8 cellular contexts compared by ENCODE assay signal in the genomic region with DNA sequence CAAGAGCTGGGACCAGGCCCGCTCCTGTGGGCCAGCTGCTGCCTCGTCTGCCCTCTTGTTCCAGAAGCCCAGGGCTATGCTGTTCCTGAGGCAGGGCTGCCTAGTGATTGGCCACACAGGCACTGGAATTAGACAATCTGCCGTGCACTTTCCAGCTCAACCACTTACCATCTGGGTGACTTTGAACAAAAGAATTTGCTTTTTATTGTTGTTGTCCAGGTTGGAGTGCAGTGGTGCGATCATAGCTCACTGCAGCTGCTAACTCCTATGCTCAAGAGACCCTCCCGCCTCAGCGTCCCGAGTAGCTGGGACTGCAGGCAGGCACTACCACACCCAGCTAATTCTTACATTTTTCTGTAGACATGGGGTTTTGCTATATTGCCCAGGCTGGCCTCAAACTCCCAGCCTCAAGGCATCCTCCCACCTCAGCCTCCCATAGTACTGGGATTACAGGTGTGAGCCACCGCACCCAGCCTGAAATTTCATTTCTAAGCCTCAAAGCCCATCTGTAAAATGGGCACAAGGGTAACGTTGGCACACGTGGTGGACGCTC. TPM values are rescaled to one million over a fixed set of nuclear protein-coding genes. Genes with fewer than 3 reads are reported as not detected.
DNase-seq lines count a peak whose midpoint lies in the region; ATAC-seq and TF ChIP-seq lines count a peak whose summit lies in the region.

No MANE protein-coding gene starts in this region.

- no peaks in the 10 kb centered on the region for H3K27me3 ChIP-seq in endodermal cell (ENCODE audit: control insufficient read depth, insufficient read depth, low read length, poor library complexity, severe bottlenecking)

- H3K4me1 Mint-ChIP-seq in T-helper 1 cell treated with Interleukin-12 subunit alpha and Interleukin-12 subunit beta and Interleukin-4 antibody, amounts not matched to agents 30 μg/mL and 1 μg/mL, for 36 hours (ENCODE audit: low read depth): peaks cover 24% of the 10 kb centered on the region
- peaks cover 19% of the 10 kb centered on the region for H3K4me1 Mint-ChIP-seq in endodermal cell

- no peak for DNase-seq in T-helper 1 cell
- DNase-seq in NCI-H526 treated with DMSO at 0.1 percent for 48 hours (lab: John Stamatoyannopoulos, UW): peak; percentile 3
- peak; percentile 52 for DNase-seq in endodermal cell
- peak; percentile 95 for DNase-seq in skeletal muscle cell (ENCODE audit: low read depth)
- DNase-seq in activated gamma-delta T cell (lab: John Stamatoyannopoulos, UW): no peak
- DNase-seq in HuH-7 (ENCODE audit: low spot score): no peak

- TF ChIP-seq CTCF in endodermal cell (conservative IDR thresholded peaks at IDR 0.05): no peak

- H3K27ac ChIP-seq in endodermal cell (ENCODE audit: low read depth, low read length): peak overlapping the region; percentile 71

- H3K9ac ChIP-seq in endodermal cell (ENCODE audit: extremely low read depth, low read length, poor library complexity, severe bottlenecking): no peak overlapping the region

- H3K27ac Mint-ChIP-seq in T-helper 1 cell treated with Interleukin-12 subunit alpha and Interleukin-12 subunit beta and Interleukin-4 antibody, amounts not matched to agents 30 μg/mL and 1 μg/mL, for 36 hours: no peak overlapping the region
- peak overlapping the region; percentile 39 for H3K27ac Mint-ChIP-seq in endodermal cell

- H3K4me3 Mint-ChIP-seq in T-helper 1 cell treated with Interleukin-12 subunit alpha and Interleukin-12 subunit beta and Interleukin-4 antibody, amounts not matched to agents 30 μg/mL and 1 μg/mL, for 36 hours: peak overlapping the region; percentile 83
- peak overlapping the region; percentile 88 for H3K4me3 Mint-ChIP-seq in endodermal cell

- no peaks in the 10 kb centered on the region for H3K9me3 ChIP-seq in endodermal cell (ENCODE audit: control insufficient read depth, low read length)

- no peak for ATAC-seq in HG03139 (IDR thresholded peaks at IDR 0.05; ENCODE audit: unreplicated experiment)

- H3K9me3 Mint-ChIP-seq in T-helper 1 cell treated with Interleukin-12 subunit alpha and Interleukin-12 subunit beta and Interleukin-4 antibody, amounts not matched to agents 30 μg/mL and 1 μg/mL, for 36 hours: no peaks in the 10 kb centered on the region
- no peaks in the 10 kb centered on the region for H3K9me3 Mint-ChIP-seq in endodermal cell

- H3K4me1 ChIP-seq in endodermal cell (ENCODE audit: control insufficient read depth, insufficient read depth, low read length): peaks cover 7% of the 10 kb centered on the region

- no peaks in the 10 kb centered on the region for H3K36me3 ChIP-seq in endodermal cell (ENCODE audit: control insufficient read depth, insufficient read depth, low read length)

- H3K36me3 Mint-ChIP-seq in T-helper 1 cell treated with Interleukin-12 subunit alpha and Interleukin-12 subunit beta and Interleukin-4 antibody, amounts not matched to agents 30 μg/mL and 1 μg/mL, for 36 hours (ENCODE audit: low read depth): peaks cover 5% of the 10 kb centered on the region
- no peaks in the 10 kb centered on the region for H3K36me3 Mint-ChIP-seq in endodermal cell (ENCODE audit: low read depth)

- peaks cover 54% of the 10 kb centered on the region for H3K27me3 Mint-ChIP-seq in T-helper 1 cell treated with Interleukin-12 subunit alpha and Interleukin-12 subunit beta and Interleukin-4 antibody, amounts not matched to agents 30 μg/mL and 1 μg/mL, for 36 hours (ENCODE audit: low read depth)
- peaks cover 1% of the 10 kb centered on the region for H3K27me3 Mint-ChIP-seq in endodermal cell (ENCODE audit: insufficient read depth)

- no peak overlapping the region for H3K4me3 ChIP-seq in endodermal cell (ENCODE audit: low read length)
- H3K4me3 ChIP-seq in skeletal muscle cell (ENCODE audit: low read depth, low read length): no peak overlapping the region

- WGBS in endodermal cell (ENCODE audit: insufficient coverage in 1 of 2, insufficient read length in 1 of 2), 2 experiments: 88 to 96% methylated on average over 8 to 11 of the region's 11 CpGs

RNA-seq across cellular contexts. Expression of a gene that starts 1.2 kb away (rescaled TPM):
- 10 to 100 TPM; 17.1 to 32.5 TPM for total RNA-seq in endodermal cell
- polyA plus RNA-seq in endodermal cell (2013, experiment 1 of 2): 18.7 TPM
- 19.7 TPM for polyA plus RNA-seq in endodermal cell (2013, experiment 2 of 2)

Comparison
In these comparisons a context has a peak if more than half of its experiments do, and no peak if none do; other contexts are left out.
1. DNase-seq: peak in NCI-H526 treated with DMSO at 0.1 percent for 48 hours (single experiment), endodermal cell (single experiment) and skeletal muscle cell (single experiment); none in T-helper 1 cell (0 of 5), activated gamma-delta T cell (single experiment) and HuH-7 (single experiment).